Comparison of ENCODE assay signal across 2 cellular contexts in genomic region chr22:36104435-36104834, GRCh38.
TF ChIP-seq lines count a peak whose summit lies in the region.

No MANE protein-coding gene starts in this region.

TF ChIP-seq in GM23338, 12 proteins besides CTCF, POLR2A, EP300 and RAD21:
- TF ChIP-seq REST (IDR thresholded peaks at IDR 0.05; ENCODE audit: unreplicated experiment) (no peak), ZNF331 (CRISPR knock-in tag; IDR thresholded peaks at IDR 0.05; ENCODE audit: low read depth) (no peak), NANOG (IDR thresholded peaks at IDR 0.05; ENCODE audit: borderline replicate concordance) (no peak), POLR2AphosphoS5 (IDR thresholded peaks at IDR 0.05; ENCODE audit: low read depth) (no peak)

TF ChIP-seq in K562, 482 proteins besides CTCF, POLR2A, EP300 and RAD21 (continued from another document):
- TF ChIP-seq CTCFL (IDR thresholded peaks at IDR 0.05; ENCODE audit: borderline replicate concordance, insufficient read depth, low read depth, low read length, poor library complexity, severe bottlenecking) (peak; percentile 19), ZNF224 (CRISPR knock-in tag; IDR thresholded peaks at IDR 0.05) (no peak), ZNF280B (CRISPR knock-in tag; IDR thresholded peaks at IDR 0.05) (no peak), RCOR1 (IDR thresholded peaks at IDR 0.05; ENCODE audit: borderline replicate concordance in 1 of 2, low read depth in 2 of 2, low read length in 2 of 2) (peak in 1 of 2 experiments; percentile 38; a peak in 1 of 4 replicates), YY1 (IDR thresholded peaks at IDR 0.05; ENCODE audit: borderline replicate concordance in 1 of 3, control insufficient read depth in 1 of 3, extremely low read depth in 1 of 3, insufficient read depth in 3 of 3, insufficient read length in 1 of 3, insufficient replicate concordance in 2 of 3, low read depth in 1 of 3, low read length in 2 of 3) (peak in 1 of 3 experiments; percentile 17), MAFG (tag; conservative IDR thresholded peaks at IDR 0.05) (0 out of 2 replicates have a peak, but pooled peaks have one; percentile 15), NFE2 (IDR thresholded peaks at IDR 0.05; ENCODE audit: low read depth) (peak; percentile 39; the same call in 1 of the 2 replicates), BCOR (IDR thresholded peaks at IDR 0.05) (no peak)
